ENCODE assay signal across 19 cellular contexts in the genomic region with DNA sequence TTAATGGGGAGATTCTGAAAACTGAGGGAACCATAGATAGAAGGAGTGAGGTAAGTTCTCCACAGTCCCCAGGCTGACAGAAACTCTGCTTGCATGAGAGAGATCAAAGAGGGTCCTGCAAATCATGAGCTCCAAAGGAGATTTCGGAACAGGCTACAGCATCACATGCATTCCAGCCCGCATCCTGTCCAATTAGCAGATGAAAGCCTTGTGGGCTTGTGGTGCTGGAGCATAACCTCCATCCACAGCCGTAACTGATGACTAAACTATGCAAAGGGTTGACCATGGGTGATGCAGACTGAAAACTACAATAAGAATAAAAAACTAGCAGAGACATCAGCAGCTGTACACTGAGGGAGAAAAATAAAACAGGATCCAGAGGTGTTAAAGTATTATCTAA.
A peak's percentile ranks its signal among the peaks of the same experiment; 100 is the strongest.
DNase-seq lines count a peak whose midpoint lies in the region; ATAC-seq, FAIRE-seq and TF ChIP-seq lines count a peak whose summit lies in the region.
"Had no signal": no experiment of that assay in that cellular context is flagged by ENCODE, and none has a peak within 500 bp of the region (broad histone marks: within the 10 kb centered on the region; RNA-seq: fewer than 3 reads in every experiment).

No MANE protein-coding gene starts in this region.

- DNase-seq in HT1080 (ENCODE audit: low read depth) (peak; percentile 60), astrocyte of the cerebellum (ENCODE audit: low read depth) (peak; percentile 90), iPS DF 19.7 (ENCODE audit: low read depth, low spot score) (peak; percentile 23), urothelium cell line (ENCODE audit: low spot score) (peak; percentile 9)
- DNase-seq in stimulated activated naive CD8-positive, alpha-beta T cell treated with anti-CD3 and anti-CD28 coated beads, Interleukin-15, amount 100 ng/mL, for 72 hours: no peak
- no peak for DNase-seq in stimulated activated naive CD8-positive, alpha-beta T cell treated with anti-CD3 and anti-CD28 coated beads, Interleukin-15, Interleukin-2, amounts not matched to agents 100 U/mL and 50 U/mL, for 24 hours
- no peak for DNase-seq in stimulated activated effector memory CD8-positive, alpha-beta T cell treated with anti-CD3 and anti-CD28 coated beads, Interleukin-12 subunit alpha, Interleukin-12 subunit beta, amount 100 ng/mL, for 72 hours (ENCODE audit: low spot score in 2 of 2)
- DNase-seq: activated CD4-positive, alpha-beta memory T cell treated with anti-CD3 and anti-CD28 coated beads for 36 hours; activated T-cell treated with anti-CD3 and anti-CD28 coated beads, Interleukin-2, amount 50 U/mL, for 24 hours; DMS53; KBM-7; kidney; NCI-H1092 treated with DMSO at 0.1 percent for 48 hours; NCI-H774; right cardiac atrium; stimulated activated CD4-positive, alpha-beta T cell treated with anti-CD3 and anti-CD28 coated beads, Interleukin-2, amount 100 ng/mL, for 48 hours had no signal

- in situ Hi-C loops in astrocyte of the cerebellum (cut with HindIII; ENCODE audit: low sequenced_read_pairs): no loop called here

- no peak overlapping the region for H3K4me3 Mint-ChIP-seq in stimulated activated naive CD8-positive, alpha-beta T cell treated with anti-CD3 and anti-CD28 coated beads, Interleukin-15, amount 100 ng/mL, for 72 hours
- no peak overlapping the region for H3K4me3 Mint-ChIP-seq in stimulated activated effector memory CD8-positive, alpha-beta T cell treated with anti-CD3 and anti-CD28 coated beads, Interleukin-12 subunit alpha, Interleukin-12 subunit beta, amount 100 ng/mL, for 72 hours
- H3K4me3 Mint-ChIP-seq: activated CD4-positive, alpha-beta memory T cell treated with anti-CD3 and anti-CD28 coated beads for 36 hours; activated naive CD8-positive, alpha-beta T cell; activated T-cell treated with anti-CD3 and anti-CD28 coated beads, Interleukin-2, amount 50 U/mL, for 24 hours had no signal

- H3K36me3 Mint-ChIP-seq in stimulated activated effector memory CD8-positive, alpha-beta T cell treated with anti-CD3 and anti-CD28 coated beads, Interleukin-12 subunit alpha, Interleukin-12 subunit beta, amount 100 ng/mL, for 72 hours: no peaks in the 10 kb centered on the region
- H3K36me3 Mint-ChIP-seq: activated CD4-positive, alpha-beta memory T cell treated with anti-CD3 and anti-CD28 coated beads for 36 hours; activated naive CD8-positive, alpha-beta T cell had no signal

- ATAC-seq in stimulated activated naive CD8-positive, alpha-beta T cell treated with anti-CD3 and anti-CD28 coated beads, Interleukin-15, amount 100 ng/mL, for 72 hours: no peak
- no peak for ATAC-seq in stimulated activated naive CD8-positive, alpha-beta T cell treated with anti-CD3 and anti-CD28 coated beads, Interleukin-15, Interleukin-2, amounts not matched to agents 100 U/mL and 50 U/mL, for 24 hours
- ATAC-seq in stimulated activated effector memory CD8-positive, alpha-beta T cell treated with anti-CD3 and anti-CD28 coated beads, Interleukin-12 subunit alpha, Interleukin-12 subunit beta, amount 100 ng/mL, for 72 hours: no peak
- ATAC-seq: right cardiac atrium had no signal

- peaks cover 2 to 4% of the 10 kb centered on the region in 2 donors for H3K9me3 Mint-ChIP-seq in stimulated activated naive CD8-positive, alpha-beta T cell treated with anti-CD3 and anti-CD28 coated beads, Interleukin-15, amount 100 ng/mL, for 72 hours
- peaks cover 6% of the 10 kb centered on the region for H3K9me3 Mint-ChIP-seq in stimulated activated effector memory CD8-positive, alpha-beta T cell treated with anti-CD3 and anti-CD28 coated beads, Interleukin-12 subunit alpha, Interleukin-12 subunit beta, amount 100 ng/mL, for 72 hours

- no peak overlapping the region for H3K4me3 ChIP-seq in astrocyte of the cerebellum (ENCODE audit: low read depth, low read length)
- H3K4me3 ChIP-seq: BLaER1 had no signal

- H3K27me3 Mint-ChIP-seq in stimulated activated naive CD8-positive, alpha-beta T cell treated with anti-CD3 and anti-CD28 coated beads, Interleukin-15, amount 100 ng/mL, for 72 hours: no peaks in the 10 kb centered on the region
- H3K27me3 Mint-ChIP-seq: activated CD4-positive, alpha-beta memory T cell treated with anti-CD3 and anti-CD28 coated beads for 36 hours; activated naive CD8-positive, alpha-beta T cell; activated T-cell treated with anti-CD3 and anti-CD28 coated beads, Interleukin-2, amount 50 U/mL, for 24 hours had no signal

- no peaks in the 10 kb centered on the region for H3K4me1 Mint-ChIP-seq in stimulated activated naive CD8-positive, alpha-beta T cell treated with anti-CD3 and anti-CD28 coated beads, Interleukin-15, amount 100 ng/mL, for 72 hours
- no peaks in the 10 kb centered on the region for H3K4me1 Mint-ChIP-seq in stimulated activated effector memory CD8-positive, alpha-beta T cell treated with anti-CD3 and anti-CD28 coated beads, Interleukin-12 subunit alpha, Interleukin-12 subunit beta, amount 100 ng/mL, for 72 hours

- TF ChIP-seq CTCF in astrocyte of the cerebellum (IDR thresholded peaks at IDR 0.05; ENCODE audit: low read depth, low read length, missing control alignments): no peak

- no peak overlapping the region for H3K27ac Mint-ChIP-seq in stimulated activated naive CD8-positive, alpha-beta T cell treated with anti-CD3 and anti-CD28 coated beads, Interleukin-15, amount 100 ng/mL, for 72 hours
- no peak overlapping the region for H3K27ac Mint-ChIP-seq in stimulated activated effector memory CD8-positive, alpha-beta T cell treated with anti-CD3 and anti-CD28 coated beads, Interleukin-12 subunit alpha, Interleukin-12 subunit beta, amount 100 ng/mL, for 72 hours
- H3K27ac Mint-ChIP-seq: activated CD4-positive, alpha-beta memory T cell treated with anti-CD3 and anti-CD28 coated beads for 36 hours; activated naive CD8-positive, alpha-beta T cell; activated T-cell treated with anti-CD3 and anti-CD28 coated beads, Interleukin-2, amount 50 U/mL, for 24 hours had no signal

- FAIRE-seq in urothelium cell line (lab: Jason Lieb, UNC): no peak
- FAIRE-seq: kidney, RCC 7860 had no signal

Comparison
In these comparisons a context has a peak if more than half of its experiments do, and no peak if none do; other contexts are left out.
1. DNase-seq: peak in HT1080 (single experiment), astrocyte of the cerebellum (single experiment), iPS DF 19.7 (single experiment) and urothelium cell line (single experiment); none in stimulated activated naive CD8-positive, alpha-beta T cell treated with anti-CD3 and anti-CD28 coated beads, Interleukin-15, amount 100 ng/mL, for 72 hours (0 of 2), stimulated activated naive CD8-positive, alpha-beta T cell treated with anti-CD3 and anti-CD28 coated beads, Interleukin-15, Interleukin-2, amounts not matched to agents 100 U/mL and 50 U/mL, for 24 hours (single experiment) and stimulated activated effector memory CD8-positive, alpha-beta T cell treated with anti-CD3 and anti-CD28 coated beads, Interleukin-12 subunit alpha, Interleukin-12 subunit beta, amount 100 ng/mL, for 72 hours (0 of 2).